9 cellular contexts compared by ENCODE assay signal in genomic region chr19:37470216-37470615, GRCh38. TPM values are rescaled to one million over a fixed set of nuclear protein-coding genes. Genes with fewer than 3 reads are reported as not detected.
A peak's percentile ranks its signal among the peaks of the same experiment; 100 is the strongest.
DNase-seq lines count a peak whose midpoint lies in the region; ATAC-seq, FAIRE-seq and TF ChIP-seq lines count a peak whose summit lies in the region.
"Had no signal": no experiment of that assay in that cellular context is flagged by ENCODE, and none has a peak within 500 bp of the region (broad histone marks: within the 10 kb centered on the region; RNA-seq: fewer than 3 reads in every experiment).

No MANE protein-coding gene starts in this region.

- H3K27me3 Mint-ChIP-seq in type B pancreatic cell, result no peaks in the 10 kb centered on the region

- TF ChIP-seq CTCF in heart right ventricle (IDR thresholded peaks at IDR 0.05) (no peak), kidney (IDR thresholded peaks at IDR 0.05; ENCODE audit: borderline replicate concordance, extremely low read depth, insufficient read depth) (no peak), type B pancreatic cell (conservative IDR thresholded peaks at IDR 0.05) (peak; percentile 29)

- no peak for DNase-seq in heart right ventricle
- DNase-seq in left ventricle myocardium superior, result no peak
- no peak for DNase-seq in activated naive CD4-positive, alpha-beta T cell treated with anti-CD3 and anti-CD28 coated beads, Interleukin-2, amount 50 U/mL, for 72 hours (ENCODE audit: low spot score in 2 of 2)
- DNase-seq in kidney, result no peak
- DNase-seq in type B pancreatic cell (ENCODE audit: extremely low spot score, unreplicated experiment), result no peak
- DNase-seq in stimulated activated CD4-positive, alpha-beta T cell treated with anti-CD3 and anti-CD28 coated beads, Interleukin-4, amount 100 ng/mL, for 1 hour, result no peak
- DNase-seq in Ammon's horn (ENCODE audit: low spot score), result no peak
- no peak for DNase-seq in activated gamma-delta T cell treated with Interleukin-2 at 50 U/mL for 16 hours
- DNase-seq: small intestine had no signal

- peaks cover 0 to 12% of the 10 kb centered on the region in 2 donors for H3K9me3 Mint-ChIP-seq in activated naive CD4-positive, alpha-beta T cell treated with anti-CD3 and anti-CD28 coated beads, Interleukin-2, amount 50 U/mL, for 72 hours
- peaks cover 7% of the 10 kb centered on the region for H3K9me3 Mint-ChIP-seq in type B pancreatic cell

- H3K4me3 ChIP-seq in heart right ventricle (peak overlapping the region in 8 of 10 donors; percentile 68 to 85 (median 74)), kidney (ENCODE audit: low read length in 2 of 2) (peak overlapping the region; percentile 77 to 98)

- 71 to 81% methylated on average over 4 of the region's 4 CpGs for WGBS in heart right ventricle, 2 donors

- H3K4me3 Mint-ChIP-seq in type B pancreatic cell, result peak overlapping the region; percentile 98

- peak overlapping the region; percentile 94 to 95 for H3K27ac Mint-ChIP-seq in activated naive CD4-positive, alpha-beta T cell treated with anti-CD3 and anti-CD28 coated beads, Interleukin-2, amount 50 U/mL, for 72 hours
- H3K27ac Mint-ChIP-seq in type B pancreatic cell, result peak overlapping the region; percentile 95

- intact Hi-C loops in heart right ventricle (cut with DNase I) (loop anchor here in 1 of 10 donors (5.0 kb wide), 1 partner anchor 37 kb away; the partner anchor contains the start of gene ZNF793), left ventricle myocardium superior (cut with micrococcal nuclease) (no loop called here), kidney (cut with DNase I) (no loop called here)

- peaks cover 0 to 60% (median 7%) of the 10 kb centered on the region in 11 donors for H3K9me3 ChIP-seq in heart right ventricle
- H3K9me3 ChIP-seq in kidney (ENCODE audit: control insufficient read depth in 1 of 2, low read length in 2 of 2), result no peaks in the 10 kb centered on the region

- H3K36me3 ChIP-seq in heart right ventricle (peaks cover 0 to 47% (median 26%) of the 10 kb centered on the region in 9 donors), kidney (ENCODE audit: control insufficient read depth in 1 of 2, insufficient read depth in 2 of 2, low read length in 2 of 2) (peaks cover 2 to 3% of the 10 kb centered on the region in 2 donors)

- H3K9ac ChIP-seq in kidney (ENCODE audit: low read length in 2 of 2), result peak overlapping the region in 1 of 2 donors; percentile 94

- H3K4me1 ChIP-seq in heart right ventricle, result peaks cover 2 to 34% (median 27%) of the 10 kb centered on the region in 9 donors
- H3K4me1 ChIP-seq in kidney (ENCODE audit: control insufficient read depth in 1 of 2, insufficient read depth in 1 of 2, low read depth in 1 of 2, low read length in 2 of 2), result peaks cover 7 to 11% of the 10 kb centered on the region in 2 donors

- H3K36me3 Mint-ChIP-seq in activated naive CD4-positive, alpha-beta T cell treated with anti-CD3 and anti-CD28 coated beads, Interleukin-2, amount 50 U/mL, for 72 hours, result peaks cover 36 to 52% of the 10 kb centered on the region in 2 donors
- peaks cover 15% of the 10 kb centered on the region for H3K36me3 Mint-ChIP-seq in type B pancreatic cell

- FAIRE-seq in kidney (lab: Jason Lieb, UNC), result no peak
- FAIRE-seq: small intestine had no signal

- peaks cover 24% of the 10 kb centered on the region for H3K4me1 Mint-ChIP-seq in type B pancreatic cell (ENCODE audit: unreplicated experiment)

- H3K27ac ChIP-seq in heart right ventricle (peak overlapping the region in 2 of 10 donors; percentile 95 to 96), kidney (ENCODE audit: low read depth in 2 of 2, low read length in 2 of 2) (no peak overlapping the region)

- ATAC-seq in heart right ventricle (no peak), left ventricle myocardium superior (no peak)
- no peak for ATAC-seq in activated naive CD4-positive, alpha-beta T cell treated with anti-CD3 and anti-CD28 coated beads, Interleukin-2, amount 50 U/mL, for 72 hours

- no peaks in the 10 kb centered on the region for H3K27me3 ChIP-seq in heart right ventricle

RNA-seq across cellular contexts. Expression of gene ZNF570, which starts 1.1 kb away (rescaled TPM):
- 1 to 10 TPM; 5.2 to 9.8 (median 8.1) TPM for total RNA-seq in heart right ventricle
- 1 to 10 TPM; 2.1 to 2.6 TPM for polyA plus RNA-seq in heart right ventricle
- total RNA-seq in left ventricle myocardium superior, result 7.3 TPM
- total RNA-seq in activated naive CD4-positive, alpha-beta T cell treated with anti-CD3 and anti-CD28 coated beads, Interleukin-2, amount 50 U/mL, for 72 hours, result 1 to 10 TPM; 3.6 to 9.2 TPM
- 8.2 TPM for total RNA-seq in kidney
- polyA plus RNA-seq in kidney (ENCODE audit: insufficient read depth, low read depth, low replicate concordance), result 2.4 TPM
- total RNA-seq in type B pancreatic cell (ENCODE audit: low replicate concordance), result 6.6 and 9.2 TPM in 2 replicates

RNA-seq across cellular contexts. Expression of gene ZNF569, which starts 3.0 kb away (rescaled TPM):
- total RNA-seq in heart right ventricle, result 1 to 10 TPM; 4.5 to 8.0 (median 6.2) TPM
- polyA plus RNA-seq in heart right ventricle, result 1 to 10 TPM; 3.0 to 3.5 TPM
- 6.8 TPM for total RNA-seq in left ventricle myocardium superior
- 1 to 10 TPM; 6.3 to 6.7 TPM for total RNA-seq in activated naive CD4-positive, alpha-beta T cell treated with anti-CD3 and anti-CD28 coated beads, Interleukin-2, amount 50 U/mL, for 72 hours
- total RNA-seq in kidney, result 6.9 TPM
- 2.7 TPM for polyA plus RNA-seq in kidney (ENCODE audit: insufficient read depth, low read depth, low replicate concordance)
- 1.4 and 8.3 TPM in 2 replicates for total RNA-seq in type B pancreatic cell (ENCODE audit: low replicate concordance)

RNA-seq across cellular contexts. Expression of gene ZNF793, which starts 36.5 kb away (rescaled TPM):
- total RNA-seq in heart right ventricle, result 1 to 10 TPM; 4.7 to 9.6 (median 6.9) TPM
- polyA plus RNA-seq in heart right ventricle, result 1 to 10 TPM; 2.4 to 7.2 TPM
- 6.4 TPM for total RNA-seq in left ventricle myocardium superior
- 1 to 10 TPM; 4.5 to 4.7 TPM for total RNA-seq in activated naive CD4-positive, alpha-beta T cell treated with anti-CD3 and anti-CD28 coated beads, Interleukin-2, amount 50 U/mL, for 72 hours
- total RNA-seq in kidney, result 12.9 TPM
- 4.3 TPM for polyA plus RNA-seq in kidney (ENCODE audit: insufficient read depth, low read depth, low replicate concordance)
- 13.6 and 20.5 TPM in 2 replicates for total RNA-seq in type B pancreatic cell (ENCODE audit: low replicate concordance)
